14 cellular contexts compared by ENCODE assay signal in the genomic region with DNA sequence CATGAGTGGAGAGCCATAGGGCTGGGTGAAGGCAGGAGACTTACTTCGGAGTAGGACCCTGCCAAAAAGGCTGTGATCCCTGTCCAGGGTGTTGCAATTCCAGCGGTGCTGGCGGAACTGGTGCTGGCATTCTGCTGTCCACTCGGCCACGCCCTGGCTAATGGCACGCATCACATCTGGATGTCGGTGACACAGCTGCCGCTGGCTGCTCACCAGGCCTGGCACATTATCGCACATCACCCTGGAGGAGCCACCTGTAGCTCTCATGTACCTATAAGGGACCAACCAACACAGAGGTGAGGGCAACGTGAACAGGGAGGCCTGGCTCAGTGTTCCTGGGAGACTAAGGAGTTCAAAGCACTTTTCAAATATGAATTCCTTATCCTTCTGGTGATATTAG. TPM values are rescaled to one million over a fixed set of nuclear protein-coding genes. Genes with fewer than 3 reads are reported as not detected.
A peak's percentile ranks its signal among the peaks of the same experiment; 100 is the strongest.
DNase-seq lines count a peak whose midpoint lies in the region; ATAC-seq and TF ChIP-seq lines count a peak whose summit lies in the region.
"Had no signal": no experiment of that assay in that cellular context is flagged by ENCODE, and none has a peak within 500 bp of the region (broad histone marks: within the 10 kb centered on the region; RNA-seq: fewer than 3 reads in every experiment).

No MANE protein-coding gene starts in this region.

- H3K27me3 Mint-ChIP-seq in mesothelial cell of epicardium (ENCODE audit: low read depth) = peaks cover 17% of the 10 kb centered on the region

- CTCF ChIA-PET in HEK293 (lab: Yijun Ruan, JAX) = interaction anchor here (0.8 to 1.4 kb wide), 2 partner anchors 67 to 108 kb away, joined by 3 to 4 read pairs; no protein-coding TSS in a partner anchor

- TF ChIP-seq CTCF in HEK293 (tag by site-specific recombination; IDR thresholded peaks at IDR 0.05) = no peak
- no peak for TF ChIP-seq CTCF in VCaP (conservative IDR thresholded peaks at IDR 0.05)
- TF ChIP-seq CTCF in mesothelial cell of epicardium (IDR thresholded peaks at IDR 0.05; ENCODE audit: unreplicated experiment) = no peak
- no peak for TF ChIP-seq CTCF in upper lobe of right lung (IDR thresholded peaks at IDR 0.05)

- no peaks in the 10 kb centered on the region for H3K9me3 ChIP-seq in HEK293 (ENCODE audit: control insufficient read depth, insufficient read depth, low read depth, low read length)
- H3K9me3 ChIP-seq in upper lobe of right lung = no peaks in the 10 kb centered on the region
- H3K9me3 ChIP-seq: A549, Caco-2, HAP-1 had no signal

- ATAC-seq in upper lobe of right lung = no peak
- ATAC-seq in GM18502 (IDR thresholded peaks at IDR 0.05; ENCODE audit: poor library complexity, unreplicated experiment) = no peak
- ATAC-seq: A549; CD8-positive, alpha-beta T cell had no signal

- H3K9me3 Mint-ChIP-seq in mesothelial cell of epicardium = no peaks in the 10 kb centered on the region
- H3K9me3 Mint-ChIP-seq: CD8-positive, alpha-beta T cell had no signal

- intact Hi-C loops in upper lobe of right lung (cut with DNase I) = no loop called here

- no peaks in the 10 kb centered on the region for H3K36me3 ChIP-seq in HEK293 (ENCODE audit: control insufficient read depth in 2 of 2, insufficient read depth in 1 of 2, low read length in 2 of 2)
- H3K36me3 ChIP-seq in upper lobe of right lung = no peaks in the 10 kb centered on the region
- H3K36me3 ChIP-seq: HAP-1 had no signal

- H3K4me3 Mint-ChIP-seq in mesothelial cell of epicardium = peak overlapping the region; percentile 28
- H3K4me3 Mint-ChIP-seq: CD8-positive, alpha-beta T cell had no signal

- POLR2A ChIA-PET in HEK293 (lab: Yijun Ruan, JAX) = no interaction called here

- H3K4me3 ChIP-seq in HEK293 (ENCODE audit: low read depth, low read length) = no peak overlapping the region
- peak overlapping the region; percentile 46 for H3K4me3 ChIP-seq in upper lobe of right lung
- H3K4me3 ChIP-seq: A549, HAP-1 had no signal

- no peak overlapping the region for H3K27ac Mint-ChIP-seq in mesothelial cell of epicardium
- H3K27ac Mint-ChIP-seq: CD14-positive monocyte; CD8-positive, alpha-beta T cell had no signal

- DNase-seq in mesothelial cell of epicardium (ENCODE audit: low spot score in 2 of 2, unreplicated experiment in 2 of 2) (no peak), upper lobe of right lung (no peak), AG08396 (ENCODE audit: low spot score) (no peak)
- DNase-seq: Caco-2; CD8-positive, alpha-beta T cell; DND-41; GDM1 had no signal

- H3K4me1 Mint-ChIP-seq in mesothelial cell of epicardium = peaks cover 39% of the 10 kb centered on the region

- H3K27me3 ChIP-seq in upper lobe of right lung = peaks cover 38% of the 10 kb centered on the region

- H3K36me3 Mint-ChIP-seq in mesothelial cell of epicardium = peaks cover 5% of the 10 kb centered on the region
- H3K36me3 Mint-ChIP-seq: CD8-positive, alpha-beta T cell had no signal

- H3K4me1 ChIP-seq in HEK293 (ENCODE audit: control insufficient read depth, insufficient read depth, low read length) = no peaks in the 10 kb centered on the region
- peaks cover 11% of the 10 kb centered on the region for H3K4me1 ChIP-seq in upper lobe of right lung
- H3K4me1 ChIP-seq: Caco-2, HAP-1 had no signal

- H3K27ac ChIP-seq in HEK293 (ENCODE audit: extremely low read depth, low read depth, low read length) = no peak overlapping the region
- H3K27ac ChIP-seq in VCaP = peak overlapping the region; percentile 23; the same call in 1 of the 2 replicates
- peak overlapping the region; percentile 63 for H3K27ac ChIP-seq in upper lobe of right lung
- H3K27ac ChIP-seq: A549 had no signal

TF ChIP-seq in HEK293, 187 proteins besides CTCF, POLR2A, EP300 and RAD21:
- peak; percentile 23; the same call in 1 of the 2 replicates for TF ChIP-seq SCRT1 (tag by site-specific recombination; IDR thresholded peaks at IDR 0.05; ENCODE audit: borderline replicate concordance)
- TF ChIP-seq SCRT2 (tag by site-specific recombination; IDR thresholded peaks at IDR 0.05) = peak; percentile 67
- no peak for TF ChIP-seq ZNF555 (tag by site-specific recombination; conservative IDR thresholded peaks at IDR 0.05)
- TF ChIP-seq, protein P1, sequence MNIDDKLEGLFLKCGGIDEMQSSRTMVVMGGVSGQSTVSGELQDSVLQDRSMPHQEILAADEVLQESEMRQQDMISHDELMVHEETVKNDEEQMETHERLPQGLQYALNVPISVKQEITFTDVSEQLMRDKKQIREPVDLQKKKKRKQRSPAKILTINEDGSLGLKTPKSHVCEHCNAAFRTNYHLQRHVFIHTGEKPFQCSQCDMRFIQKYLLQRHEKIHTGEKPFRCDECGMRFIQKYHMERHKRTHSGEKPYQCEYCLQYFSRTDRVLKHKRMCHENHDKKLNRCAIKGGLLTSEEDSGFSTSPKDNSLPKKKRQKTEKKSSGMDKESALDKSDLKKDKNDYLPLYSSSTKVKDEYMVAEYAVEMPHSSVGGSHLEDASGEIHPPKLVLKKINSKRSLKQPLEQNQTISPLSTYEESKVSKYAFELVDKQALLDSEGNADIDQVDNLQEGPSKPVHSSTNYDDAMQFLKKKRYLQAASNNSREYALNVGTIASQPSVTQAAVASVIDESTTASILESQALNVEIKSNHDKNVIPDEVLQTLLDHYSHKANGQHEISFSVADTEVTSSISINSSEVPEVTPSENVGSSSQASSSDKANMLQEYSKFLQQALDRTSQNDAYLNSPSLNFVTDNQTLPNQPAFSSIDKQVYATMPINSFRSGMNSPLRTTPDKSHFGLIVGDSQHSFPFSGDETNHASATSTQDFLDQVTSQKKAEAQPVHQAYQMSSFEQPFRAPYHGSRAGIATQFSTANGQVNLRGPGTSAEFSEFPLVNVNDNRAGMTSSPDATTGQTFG (tag by site-specific recombination; IDR thresholded peaks at IDR 0.05; ENCODE audit: borderline replicate concordance) = no peak
- no peak for TF ChIP-seq ZNF202 (tag by site-specific recombination; IDR thresholded peaks at IDR 0.05; ENCODE audit: borderline replicate concordance)
- TF ChIP-seq ZNF311 (tag by site-specific recombination; IDR thresholded peaks at IDR 0.05; ENCODE audit: borderline replicate concordance) = no peak
- 0 out of 2 replicates have a peak, but pooled peaks have one; percentile 13 for TF ChIP-seq REST (tag by site-specific recombination; IDR thresholded peaks at IDR 0.05)

RNA-seq across cellular contexts. Expression of gene WNT2, which starts 2.3 kb away (rescaled TPM):
- total RNA-seq in mesothelial cell of epicardium (19.9 to 24.1 TPM (median 22.1 TPM) in 3 replicates), upper lobe of right lung (12.9 TPM)
- total RNA-seq: Caco-2; CD8-positive, alpha-beta T cell; H1 had no signal
